8 cellular contexts compared by ENCODE assay signal in the genomic region with DNA sequence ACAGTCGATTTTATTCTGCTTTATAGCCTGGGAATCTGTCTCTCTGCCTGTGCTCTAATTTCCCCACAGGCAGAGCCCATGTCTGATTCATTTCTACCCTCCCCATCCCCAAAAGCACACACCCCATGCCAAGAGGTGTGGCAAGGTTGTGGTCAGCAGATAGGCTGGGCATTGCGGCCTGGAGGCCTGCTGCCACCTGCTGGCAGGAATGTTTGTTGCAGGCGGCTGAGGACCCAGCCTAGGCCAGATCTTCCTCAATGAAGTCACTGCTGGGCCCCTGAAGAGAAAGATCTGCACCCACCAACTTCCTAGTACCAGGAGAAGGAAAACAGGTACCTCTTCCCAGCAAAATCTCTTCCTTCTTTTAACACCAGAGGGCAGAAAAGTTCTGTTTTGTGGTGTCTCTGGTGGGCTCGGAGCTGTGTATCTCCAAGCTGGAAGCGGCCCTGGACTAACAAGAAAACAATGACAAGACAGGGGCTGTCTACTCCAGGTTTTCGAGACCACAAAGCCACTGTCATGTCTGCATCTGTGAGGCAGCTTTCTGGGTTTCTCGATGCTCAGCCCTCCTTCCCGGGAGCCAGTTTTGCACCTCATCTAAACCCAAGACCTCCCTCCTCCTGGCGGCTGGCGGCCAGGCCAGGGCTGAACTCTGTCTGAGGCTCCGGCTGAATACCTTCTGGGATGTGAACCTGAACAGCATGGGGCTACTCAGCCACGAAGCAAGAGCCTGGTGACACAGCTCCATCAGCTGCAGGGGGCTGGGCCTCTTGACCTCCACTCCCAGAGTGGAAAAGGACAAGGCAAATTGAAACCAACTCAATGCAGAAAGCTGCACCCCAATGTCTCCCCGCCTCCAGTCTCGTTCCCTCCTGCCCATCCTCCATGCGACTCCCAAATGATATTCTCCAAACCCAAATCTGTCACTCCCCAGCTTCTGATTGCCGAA. TPM values are rescaled to one million over a fixed set of nuclear protein-coding genes. Genes with fewer than 3 reads are reported as not detected.
DNase-seq lines count a peak whose midpoint lies in the region; ATAC-seq and TF ChIP-seq lines count a peak whose summit lies in the region.

No MANE protein-coding gene starts in this region.

- H3K4me2 ChIP-seq in OCI-LY1 (ENCODE audit: low read length), result no peak overlapping the region

- POLR2A ChIA-PET in naive thymus-derived CD8-positive, alpha-beta T cell (lab: Charles Lee), result no interaction called here

- H2AFZ ChIP-seq in OCI-LY1 (ENCODE audit: low read length), result no peak overlapping the region

- peaks cover 22 to 39% (median 34%) of the 10 kb centered on the region in 4 donors for H3K4me1 Mint-ChIP-seq in naive thymus-derived CD8-positive, alpha-beta T cell

- peak in 1 of 2 donors; percentile 41 for TF ChIP-seq POLR2A in thyroid gland (IDR thresholded peaks at IDR 0.05)

- H3K27me3 ChIP-seq in OCI-LY1 (ENCODE audit: insufficient read depth, low read length) (no peaks in the 10 kb centered on the region), thyroid gland (no peaks in the 10 kb centered on the region)

- peaks cover 19% of the 10 kb centered on the region for H3K4me1 ChIP-seq in OCI-LY1 (ENCODE audit: insufficient read depth, low read length, severe bottlenecking)
- peaks cover 38 to 42% of the 10 kb centered on the region in 2 donors for H3K4me1 ChIP-seq in thyroid gland

- H3F3A ChIP-seq in OCI-LY1 (ENCODE audit: insufficient read depth, low read length), result no peaks in the 10 kb centered on the region

- no peak overlapping the region for H3K9ac ChIP-seq in OCI-LY1 (ENCODE audit: low read length)

- peak overlapping the region in 2 of 10 donors; percentile 18 to 54 for H3K4me3 Mint-ChIP-seq in naive thymus-derived CD8-positive, alpha-beta T cell

- no peaks in the 10 kb centered on the region for H3K9me2 ChIP-seq in OCI-LY1 (ENCODE audit: low read depth, low read length)

- no peak overlapping the region for H3K27ac ChIP-seq in OCI-LY1 (ENCODE audit: low read depth, low read length, poor library complexity, severe bottlenecking)
- H3K27ac ChIP-seq in thyroid gland, result peak overlapping the region; percentile 87 to 96 (median 94)

- intact Hi-C loops in thyroid gland (cut with DNase I), result no loop called here

- H3K9me3 Mint-ChIP-seq in naive thymus-derived CD8-positive, alpha-beta T cell, result no peaks in the 10 kb centered on the region

- peak overlapping the region in 4 of 10 donors; percentile 15 to 53 (median 20) for H3K27ac Mint-ChIP-seq in naive thymus-derived CD8-positive, alpha-beta T cell

- peaks cover 20% of the 10 kb centered on the region; the same call in 1 of the 2 replicates for H3K36me3 ChIP-seq in OCI-LY1 (ENCODE audit: insufficient read depth, low read length)
- H3K36me3 ChIP-seq in thyroid gland, result peaks cover 0 to 6% of the 10 kb centered on the region in 2 donors

- no peaks in the 10 kb centered on the region for H3K27me3 Mint-ChIP-seq in naive thymus-derived CD8-positive, alpha-beta T cell

- ATAC-seq in naive thymus-derived CD8-positive, alpha-beta T cell, result peak; percentile 59 to 71

- no peaks in the 10 kb centered on the region for H4K20me1 ChIP-seq in OCI-LY1 (ENCODE audit: insufficient read depth, low read length)

- WGBS in thyroid gland, 2 donors, result 28 to 43% methylated on average over 13 to 15 of the region's 16 CpGs

- H3K4me3 ChIP-seq in OCI-LY1 (ENCODE audit: low read depth, low read length, poor library complexity, severe bottlenecking) (no peak overlapping the region), fibroblast of mammary gland (ENCODE audit: control insufficient read depth, low read depth, low read length) (no peak overlapping the region), thyroid gland (replicated peaks in 1 of 3) (no peak overlapping the region)

- no peaks in the 10 kb centered on the region for H3K79me2 ChIP-seq in OCI-LY1 (ENCODE audit: insufficient read depth, low read length)

- H3K36me3 Mint-ChIP-seq in naive thymus-derived CD8-positive, alpha-beta T cell, result peaks cover 0 to 9% (median 0%) of the 10 kb centered on the region in 3 donors

- DNase-seq in ELF-1 (ENCODE audit: low read depth, low spot score) (peak; percentile 97), HCEC 1CT (peak; percentile 85), activated T-helper 1 cell treated with Interleukin-2 at 50 U/mL for 16 hours (ENCODE audit: low read depth) (peak; percentile 26), fibroblast of mammary gland (ENCODE audit: low read depth) (peak; percentile 97), thyroid gland (peak; percentile 91 to 92), NCI-H1436 treated with DMSO at 0.1 percent for 48 hours (lab: John Stamatoyannopoulos, UW) (no peak)
- peak; percentile 21 to 68 (median 44) for DNase-seq in naive thymus-derived CD8-positive, alpha-beta T cell

- TF ChIP-seq CTCF in OCI-LY1 (IDR thresholded peaks at IDR 0.05; ENCODE audit: low read length) (peak; percentile 94), fibroblast of mammary gland (conservative IDR thresholded peaks at IDR 0.05; ENCODE audit: control insufficient read depth, insufficient read depth, low read depth, low read length) (peak; percentile 95), thyroid gland (IDR thresholded peaks at IDR 0.05) (peak; percentile 98 to 100 (median 99))

- H3K9me3 ChIP-seq in OCI-LY1 (ENCODE audit: low read length) (no peaks in the 10 kb centered on the region), thyroid gland (no peaks in the 10 kb centered on the region)

RNA-seq across cellular contexts. Expression of a gene that starts 4.9 kb away (rescaled TPM):
- total RNA-seq in naive thymus-derived CD8-positive, alpha-beta T cell, result 10 to 100 TPM; 14.6 to 18.1 TPM
- 10 to 100 TPM in 1 of 3 donors, 1 to 10 TPM in 2; 6.3 to 12.7 (median 6.4) TPM for polyA plus RNA-seq in naive thymus-derived CD8-positive, alpha-beta T cell
- 10 to 100 TPM; 42.2 to 56.6 (median 49.9) TPM for total RNA-seq in thyroid gland

RNA-seq across cellular contexts. Expression of a gene that starts 16.0 kb away (rescaled TPM):
- total RNA-seq in naive thymus-derived CD8-positive, alpha-beta T cell, result 1 to 10 TPM; 8.7 to 9.3 TPM
- 1 to 10 TPM; 4.6 to 8.4 (median 8.1) TPM for polyA plus RNA-seq in naive thymus-derived CD8-positive, alpha-beta T cell
- total RNA-seq in thyroid gland, result 10 to 100 TPM; 18.9 to 58.6 (median 36.5) TPM
